Comparison of ENCODE assay signal across 17 cellular contexts in the genomic region with DNA sequence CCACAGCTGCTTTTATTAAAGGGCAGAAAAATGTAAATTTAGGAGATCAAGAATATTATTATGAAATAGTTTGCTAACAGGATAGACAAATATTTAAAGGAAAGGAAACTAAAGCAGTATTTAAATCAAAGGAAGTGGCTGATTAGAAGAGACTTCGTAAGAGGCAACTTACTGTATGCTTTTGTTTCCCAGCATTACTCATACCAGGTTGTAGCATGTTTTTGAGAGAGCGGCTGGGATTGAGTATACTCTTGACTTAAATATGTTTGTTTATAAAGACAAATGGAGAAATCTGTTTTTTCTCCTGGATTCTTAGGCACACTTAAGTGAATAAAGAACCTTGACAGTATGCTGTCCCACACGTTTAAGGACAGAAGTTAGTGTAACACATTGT.
A peak's percentile ranks its signal among the peaks of the same experiment; 100 is the strongest.
DNase-seq lines count a peak whose midpoint lies in the region; ATAC-seq and TF ChIP-seq lines count a peak whose summit lies in the region.
"Had no signal": no experiment of that assay in that cellular context is flagged by ENCODE, and none has a peak within 500 bp of the region (broad histone marks: within the 10 kb centered on the region; RNA-seq: fewer than 3 reads in every experiment).

No MANE protein-coding gene starts in this region.

- H3K36me3 Mint-ChIP-seq in activated CD4-positive, alpha-beta T cell treated with anti-CD3 and anti-CD28 coated beads for 36 hours (ENCODE audit: low read depth), result no peaks in the 10 kb centered on the region
- no peaks in the 10 kb centered on the region for H3K36me3 Mint-ChIP-seq in CD8-positive, alpha-beta memory T cell
- H3K36me3 Mint-ChIP-seq: CD4-positive, alpha-beta memory T cell had no signal

- peaks cover 13 to 14% of the 10 kb centered on the region in 2 donors for H3K4me1 ChIP-seq in adrenal gland (replicated peaks in 1 of 2)
- no peaks in the 10 kb centered on the region for H3K4me1 ChIP-seq in left lung
- no peaks in the 10 kb centered on the region for H3K4me1 ChIP-seq in CD8-positive, alpha-beta memory T cell (ENCODE audit: insufficient read depth, low read length)
- H3K4me1 ChIP-seq: Caco-2 had no signal

- no peaks in the 10 kb centered on the region for H3K9me3 ChIP-seq in adrenal gland (replicated peaks in 1 of 3)
- H3K9me3 ChIP-seq in left lung, result peaks cover 0 to 17% of the 10 kb centered on the region in 2 donors
- no peaks in the 10 kb centered on the region for H3K9me3 ChIP-seq in CD8-positive, alpha-beta memory T cell (ENCODE audit: low read length)

- ATAC-seq in Right ventricle myocardium superior (ENCODE audit: poor library complexity), result peak; percentile 31
- ATAC-seq in Right ventricle myocardium inferior, result no peak
- peak; percentile 93 for ATAC-seq in left lung
- no peak for ATAC-seq in activated CD4-positive, alpha-beta T cell treated with anti-CD3 and anti-CD28 coated beads for 36 hours

- no peaks in the 10 kb centered on the region for H3K36me3 ChIP-seq in adrenal gland (replicated peaks in 1 of 2)
- H3K36me3 ChIP-seq in left lung, result no peaks in the 10 kb centered on the region
- H3K36me3 ChIP-seq in CD8-positive, alpha-beta memory T cell (ENCODE audit: insufficient read depth, low read length), result no peaks in the 10 kb centered on the region

- H3K27me3 Mint-ChIP-seq in activated CD4-positive, alpha-beta T cell treated with anti-CD3 and anti-CD28 coated beads for 36 hours, result no peaks in the 10 kb centered on the region
- H3K27me3 Mint-ChIP-seq in CD8-positive, alpha-beta memory T cell, result no peaks in the 10 kb centered on the region
- H3K27me3 Mint-ChIP-seq: CD4-positive, alpha-beta memory T cell had no signal

- 36 to 51% (median 44%) methylated on average over 3 of the region's 3 CpGs for WGBS in adrenal gland, 4 donors

- DNase-seq in Right ventricle myocardium superior (no peak), Right ventricle myocardium inferior (ENCODE audit: missing footprints) (no peak), adrenal gland (no peak), left lung (no peak), posterior cingulate gyrus (no peak)
- DNase-seq in activated CD4-positive, alpha-beta T cell treated with anti-CD3 and anti-CD28 coated beads for 36 hours, result no peak
- DNase-seq in activated CD4-positive, CD25-positive, alpha-beta regulatory T cell treated with anti-CD3 and anti-CD28 coated beads, Interleukin-2, amount 50 U/mL, for 72 hours, result no peak
- no peak for DNase-seq in CD8-positive, alpha-beta memory T cell
- DNase-seq: C1 segment of cervical spinal cord; Caco-2; CD4-positive, alpha-beta memory T cell; DMS153; DND-41; GOT3; H7; HCEC 1CT had no signal

- H3K27me3 ChIP-seq in adrenal gland (no peaks in the 10 kb centered on the region), left lung (no peaks in the 10 kb centered on the region)
- H3K27me3 ChIP-seq in CD8-positive, alpha-beta memory T cell (ENCODE audit: insufficient read depth, low read length, poor library complexity, severe bottlenecking), result no peaks in the 10 kb centered on the region

- no peak overlapping the region for H3K4me3 Mint-ChIP-seq in activated CD4-positive, alpha-beta T cell treated with anti-CD3 and anti-CD28 coated beads for 36 hours
- no peak overlapping the region for H3K4me3 Mint-ChIP-seq in CD8-positive, alpha-beta memory T cell
- H3K4me3 Mint-ChIP-seq: CD4-positive, alpha-beta memory T cell had no signal

- POLR2A ChIA-PET in activated CD4-positive, alpha-beta T cell treated with anti-CD3 and anti-CD28 coated beads for 36 hours (lab: Charles Lee), result no interaction called here
- POLR2A ChIA-PET in CD8-positive, alpha-beta memory T cell (lab: Charles Lee), result no interaction called here

- CTCF ChIA-PET in activated CD4-positive, alpha-beta T cell treated with anti-CD3 and anti-CD28 coated beads for 36 hours (lab: Charles Lee), result no interaction called here
- CTCF ChIA-PET in CD8-positive, alpha-beta memory T cell (lab: Charles Lee), result no interaction called here

- H3K9me3 Mint-ChIP-seq in activated CD4-positive, alpha-beta T cell treated with anti-CD3 and anti-CD28 coated beads for 36 hours (ENCODE audit: low read depth), result peaks cover 18% of the 10 kb centered on the region
- peaks cover 0 to 23% (median 4%) of the 10 kb centered on the region in 5 donors for H3K9me3 Mint-ChIP-seq in CD8-positive, alpha-beta memory T cell

- TF ChIP-seq POLR2A in adrenal gland (IDR thresholded peaks at IDR 0.05), result peak in 1 of 2 donors; percentile 3

- H3K4me1 Mint-ChIP-seq in activated CD4-positive, alpha-beta T cell treated with anti-CD3 and anti-CD28 coated beads for 36 hours, result no peaks in the 10 kb centered on the region
- H3K4me1 Mint-ChIP-seq in CD8-positive, alpha-beta memory T cell, result no peaks in the 10 kb centered on the region
- H3K4me1 Mint-ChIP-seq: CD4-positive, alpha-beta memory T cell had no signal

- no peak overlapping the region for H3K27ac Mint-ChIP-seq in activated CD4-positive, alpha-beta T cell treated with anti-CD3 and anti-CD28 coated beads for 36 hours
- no peak overlapping the region for H3K27ac Mint-ChIP-seq in CD8-positive, alpha-beta memory T cell
- H3K27ac Mint-ChIP-seq: CD4-positive, alpha-beta memory T cell had no signal

- H3K27ac ChIP-seq in adrenal gland (peak overlapping the region; percentile 45 to 84 (median 71)), left lung (peak overlapping the region in 1 of 2 donors; percentile 4)
- no peak overlapping the region for H3K27ac ChIP-seq in CD8-positive, alpha-beta memory T cell (ENCODE audit: low read depth, low read length)
- H3K27ac ChIP-seq: 22Rv1 had no signal

- intact Hi-C loops in Right ventricle myocardium superior (cut with DNase I), result no loop called here
- intact Hi-C loops in Right ventricle myocardium inferior (cut with DNase I), result no loop called here
- intact Hi-C loops in adrenal gland (cut with DNase I), result no loop called here
- intact Hi-C loops in left lung (cut with DNase I), result no loop called here
- intact Hi-C loops in activated CD4-positive, alpha-beta T cell treated with anti-CD3 and anti-CD28 coated beads for 36 hours (cut with DNase I, micrococcal nuclease), result no loop called here
- intact Hi-C loops in posterior cingulate gyrus (cut with DNase I), result no loop called here

- TF ChIP-seq CTCF in adrenal gland (IDR thresholded peaks at IDR 0.05) (no peak), left lung (IDR thresholded peaks at IDR 0.05) (no peak)

- H3K4me3 ChIP-seq in adrenal gland (peak overlapping the region in 1 of 4 donors; percentile 10), left lung (no peak overlapping the region)
- no peak overlapping the region for H3K4me3 ChIP-seq in CD8-positive, alpha-beta memory T cell (ENCODE audit: low read length)

Comparison
In these comparisons a context has a peak if more than half of its experiments do, and no peak if none do; other contexts are left out.
1. ATAC-seq: peak in Right ventricle myocardium superior (single experiment) and left lung (single experiment); none in Right ventricle myocardium inferior (single experiment) and activated CD4-positive, alpha-beta T cell treated with anti-CD3 and anti-CD28 coated beads for 36 hours (single experiment).